ENCODE assay signal across 1 cellular context in the genomic region with DNA sequence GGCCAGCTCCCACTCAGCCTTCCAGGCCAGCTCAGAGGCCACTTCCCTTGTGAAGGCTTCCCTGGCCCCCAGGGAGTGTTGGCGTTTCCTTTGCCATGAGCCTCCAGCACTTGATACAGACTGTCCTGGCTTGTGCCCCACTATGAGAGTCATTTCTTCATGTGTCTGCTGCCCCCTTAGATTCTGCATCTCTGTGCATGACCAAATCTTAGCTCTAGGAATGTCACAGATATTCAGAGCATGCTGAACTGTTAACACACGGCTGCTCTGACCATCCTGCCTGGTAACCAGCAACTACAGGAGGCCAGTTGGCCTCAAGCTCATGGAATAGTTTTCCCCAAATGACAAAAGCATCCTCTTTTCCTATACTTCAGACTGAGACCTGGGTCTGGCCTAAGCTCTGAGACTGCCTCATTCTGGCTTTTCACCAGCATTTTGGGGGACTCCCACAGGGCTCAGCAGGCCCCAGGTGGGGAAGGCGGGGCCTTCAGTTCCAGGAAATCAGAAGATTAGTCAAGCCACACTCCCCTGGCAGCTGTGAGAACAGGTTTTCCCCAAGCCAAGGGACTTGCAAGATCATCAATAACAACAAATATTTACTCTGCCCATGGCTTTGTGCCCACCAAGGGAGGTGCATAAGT.
TF ChIP-seq lines count a peak whose summit lies in the region.

No MANE protein-coding gene starts in this region.

TF ChIP-seq in HCT116, 20 proteins besides CTCF, POLR2A, EP300 and RAD21 (continued from another document):
- TF ChIP-seq SIN3A (IDR thresholded peaks at IDR 0.05; ENCODE audit: low read depth): no peak
